Comparison of ENCODE assay signal across 8 cellular contexts in the genomic region with DNA sequence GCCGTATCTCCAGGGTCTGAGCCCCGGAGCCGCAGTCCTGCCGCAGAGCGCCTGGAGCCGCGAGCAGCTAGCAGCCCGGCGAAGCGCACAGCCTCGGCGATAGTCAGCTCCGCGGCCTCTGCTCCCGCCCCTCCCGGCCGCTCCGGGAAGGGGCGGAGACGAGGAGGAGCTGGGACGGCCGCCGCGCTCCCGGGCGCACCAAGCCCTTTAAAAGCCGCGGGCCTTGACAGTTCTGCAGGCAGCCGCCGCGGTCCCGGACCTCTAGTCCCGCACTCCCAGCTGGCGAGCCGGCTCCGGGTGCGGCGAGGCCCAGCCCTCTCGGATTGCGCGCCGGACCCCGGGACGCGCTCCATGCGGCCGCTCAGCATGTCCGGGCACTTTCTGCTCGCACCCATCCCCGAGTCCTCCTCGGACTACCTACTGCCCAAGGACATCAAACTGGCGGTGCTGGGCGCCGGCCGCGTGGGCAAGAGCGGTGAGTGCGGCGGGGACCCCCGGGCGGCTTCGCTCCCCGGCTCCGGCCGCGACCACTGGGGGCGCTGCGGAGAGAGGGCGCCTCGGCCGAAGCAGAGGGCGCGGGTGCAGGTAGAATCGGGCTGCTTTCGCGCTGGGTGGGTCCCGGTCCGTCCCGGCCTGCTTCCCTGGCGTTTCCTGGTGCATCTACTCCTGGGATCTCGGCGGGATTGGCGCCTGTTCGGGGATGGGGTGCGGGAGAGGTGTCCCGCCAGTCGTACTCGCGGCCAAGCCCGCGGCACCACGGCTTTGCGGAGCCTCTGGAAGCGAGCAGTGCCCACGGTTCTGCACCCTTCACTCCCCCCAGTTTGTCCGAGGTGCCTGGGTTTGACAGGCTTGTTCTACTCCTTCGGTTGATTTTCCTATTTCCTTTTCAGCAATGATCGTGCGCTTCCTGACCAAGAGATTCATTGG. TPM values are rescaled to one million over a fixed set of nuclear protein-coding genes. Genes with fewer than 3 reads are reported as not detected.
DNase-seq lines count a peak whose midpoint lies in the region; ATAC-seq and TF ChIP-seq lines count a peak whose summit lies in the region.

TSS of gene RASL11A (plus strand) at position 237 of the 927 bp plus-strand sequence. CDS start at position 352, 115 bp downstream.

- TF ChIP-seq CTCF in LNCAP (IDR thresholded peaks at IDR 0.05) (peak; percentile 90), progenitor cell of endocrine pancreas (IDR thresholded peaks at IDR 0.05; ENCODE audit: unreplicated experiment) (peak; percentile 99), upper lobe of right lung (IDR thresholded peaks at IDR 0.05) (peak; percentile 93)

- peak within 1 kb of the TSS; percentile 85 for H3K4me2 ChIP-seq in GM23248 (ENCODE audit: unreplicated experiment)

- 1 to 2% methylated on average over 76 to 92 of the region's 99 CpGs for WGBS in GM23248 (ENCODE audit: low coverage in 1 of 2, low lambda C conversion rate in 2 of 2, missing lambda C conversion rate in 2 of 2), 2 experiments

- H3K4me1 Mint-ChIP-seq in progenitor cell of endocrine pancreas (ENCODE audit: low read depth): peaks cover 9% of the 10 kb centered on the region

- peak; percentile 93 to 96 for ATAC-seq in left cardiac atrium
- ATAC-seq in upper lobe of right lung: peak; percentile 95

- H3K27me3 ChIP-seq in GM23248 (replicated peaks; ENCODE audit: insufficient read depth): no peaks in the 10 kb centered on the region
- no peaks in the 10 kb centered on the region for H3K27me3 ChIP-seq in upper lobe of right lung

- in situ Hi-C loops in GM23248 (cut with MboI): no loop called here

- H3F3A ChIP-seq in GM23248 (ENCODE audit: insufficient read depth): peaks cover 16% of the 10 kb centered on the region

- peaks cover 12% of the 10 kb centered on the region; the same call in 1 of the 2 replicates for H3K4me1 ChIP-seq in GM23248 (ENCODE audit: insufficient read depth)
- peaks cover 31% of the 10 kb centered on the region for H3K4me1 ChIP-seq in upper lobe of right lung

- H3K79me2 ChIP-seq in GM23248 (ENCODE audit: insufficient read depth): no peaks in the 10 kb centered on the region

- peak within 1 kb of the TSS; percentile 73 for H3K9ac ChIP-seq in GM23248

- H2AFZ ChIP-seq in GM23248: peak within 1 kb of the TSS; percentile 90

- H3K36me3 ChIP-seq in GM23248 (ENCODE audit: low read depth) (no peaks in the 10 kb centered on the region), upper lobe of right lung (peaks cover 6% of the 10 kb centered on the region)

- H3K27me3 Mint-ChIP-seq in progenitor cell of endocrine pancreas: peaks cover 40% of the 10 kb centered on the region

- peak within 1 kb of the TSS; percentile 81 for H3K4me3 Mint-ChIP-seq in progenitor cell of endocrine pancreas (ENCODE audit: low read depth)

- peak within 1 kb of the TSS; percentile 78 for H3K4me3 ChIP-seq in GM08714 (ENCODE audit: low read length)
- peak within 1 kb of the TSS; percentile 82 for H3K4me3 ChIP-seq in GM23248
- H3K4me3 ChIP-seq in upper lobe of right lung: peak within 1 kb of the TSS; percentile 94

- H3K27ac Mint-ChIP-seq in progenitor cell of endocrine pancreas: peak within 1 kb of the TSS; percentile 68

- H4K20me1 ChIP-seq in GM23248 (ENCODE audit: insufficient read depth): no peaks in the 10 kb centered on the region

- H3K9me3 ChIP-seq in GM23248 (ENCODE audit: low read depth) (no peaks in the 10 kb centered on the region), upper lobe of right lung (no peaks in the 10 kb centered on the region)

- H3K9me3 Mint-ChIP-seq in progenitor cell of endocrine pancreas (ENCODE audit: low read depth): no peaks in the 10 kb centered on the region

- peak; percentile 92 for DNase-seq in GM23248
- DNase-seq in T follicular helper cell (ENCODE audit: low read depth): peak; percentile 54
- DNase-seq in amniotic stem cell (lab: John Stamatoyannopoulos, UW): peak; percentile 64
- DNase-seq in left cardiac atrium: peak; percentile 89
- peak; percentile 77 for DNase-seq in progenitor cell of endocrine pancreas (ENCODE audit: low spot score, unreplicated experiment)
- peak; percentile 94 for DNase-seq in upper lobe of right lung

- H3K36me3 Mint-ChIP-seq in progenitor cell of endocrine pancreas (ENCODE audit: insufficient read depth): no peaks in the 10 kb centered on the region

- H3K9me2 ChIP-seq in GM23248 (ENCODE audit: insufficient read depth): no peaks in the 10 kb centered on the region

- H3K27ac ChIP-seq in GM23248 (peak within 1 kb of the TSS; percentile 35), upper lobe of right lung (peak within 1 kb of the TSS; percentile 86)

- intact Hi-C loops in left cardiac atrium (cut with DNase I) (no loop called here), upper lobe of right lung (cut with DNase I) (no loop called here)

RNA-seq across cellular contexts. Expression of gene RASL11A, which starts in this region (rescaled TPM):
- total RNA-seq in GM23248 (2014; rRNA removed; shearing (Covaris generic)): 1.1 and 1.6 TPM in 2 replicates
- polyA plus RNA-seq in GM23248 (2016; fragmentation: Nextera tagmentation; extraction: Ambion mirVana): 0.42 and 0.51 TPM in 2 replicates
- total RNA-seq in left cardiac atrium: 10 to 100 TPM; 15.6 to 26.1 TPM
- 4.2 and 5.8 TPM in 2 replicates for total RNA-seq in progenitor cell of endocrine pancreas
- total RNA-seq in upper lobe of right lung: 25.6 TPM

Comparison
In these comparisons a context has a peak if more than half of its experiments do, and no peak if none do; other contexts are left out.
1. Peak in every context shown above with its lines: DNase-seq, ATAC-seq, H3K4me3 ChIP-seq and H3K27ac ChIP-seq.